In genomic region chr1:219324629-219325367, GRCh38 we compare ENCODE assay signal across 9 cellular contexts.
DNase-seq lines count a peak whose midpoint lies in the region; ATAC-seq and TF ChIP-seq lines count a peak whose summit lies in the region.
"Had no signal": no experiment of that assay in that cellular context is flagged by ENCODE, and none has a peak within 500 bp of the region (broad histone marks: within the 10 kb centered on the region; RNA-seq: fewer than 3 reads in every experiment).

No MANE protein-coding gene starts in this region.

- no peaks in the 10 kb centered on the region for H3K4me1 ChIP-seq in lower lobe of right lung

- H3K27ac Mint-ChIP-seq in activated T-helper 17 cell treated with anti-CD3 and anti-CD28 coated beads, Interleukin-2, amount 50 U/mL, for 72 hours, result no peak overlapping the region

- H3K27me3 ChIP-seq in lower lobe of right lung (ENCODE audit: low read depth), result no peaks in the 10 kb centered on the region

- no peak overlapping the region for H3K27ac ChIP-seq in lower lobe of right lung
- H3K27ac ChIP-seq: 22Rv1 had no signal

- no peak for TF ChIP-seq CTCF in lower lobe of right lung (IDR thresholded peaks at IDR 0.05)

- DNase-seq in DMS 273 (lab: John Stamatoyannopoulos, UW; ENCODE audit: unreplicated experiment) (peak; percentile 22), DMS 273 treated with DMSO at 0.1 percent for 48 hours (lab: John Stamatoyannopoulos, UW) (no peak), pulmonary artery endothelial cell (ENCODE audit: low read depth, low spot score) (peak; percentile 56), lower lobe of right lung (no peak), DMS79 (lab: John Stamatoyannopoulos, UW) (no peak)
- DNase-seq in stimulated activated CD8-positive, alpha-beta memory T cell treated with anti-CD3 and anti-CD28 coated beads, Interleukin-4, amount 100 ng/mL, for 48 hours, result no peak

- H3K36me3 Mint-ChIP-seq in activated T-helper 17 cell treated with anti-CD3 and anti-CD28 coated beads, Interleukin-2, amount 50 U/mL, for 72 hours (ENCODE audit: low read depth), result no peaks in the 10 kb centered on the region

- peaks cover 16% of the 10 kb centered on the region for H3K27me3 Mint-ChIP-seq in activated T-helper 17 cell treated with anti-CD3 and anti-CD28 coated beads, Interleukin-2, amount 50 U/mL, for 72 hours

- intact Hi-C loops in lower lobe of right lung (cut with DNase I), result no loop called here

- no peak overlapping the region for H3K4me3 ChIP-seq in lower lobe of right lung

- no peaks in the 10 kb centered on the region for H3K9me3 ChIP-seq in lower lobe of right lung

- no peaks in the 10 kb centered on the region for H3K36me3 ChIP-seq in lower lobe of right lung

- peaks cover 12% of the 10 kb centered on the region for H3K9me3 Mint-ChIP-seq in activated T-helper 17 cell treated with anti-CD3 and anti-CD28 coated beads, Interleukin-2, amount 50 U/mL, for 72 hours

- H3K4me1 Mint-ChIP-seq in activated T-helper 17 cell treated with anti-CD3 and anti-CD28 coated beads, Interleukin-2, amount 50 U/mL, for 72 hours, result no peaks in the 10 kb centered on the region

- ATAC-seq in HG03439 (IDR thresholded peaks at IDR 0.05; ENCODE audit: unreplicated experiment), result peak; percentile 92
- peak; percentile 96 for ATAC-seq in activated T-helper 17 cell treated with anti-CD3 and anti-CD28 coated beads, Interleukin-2, amount 50 U/mL, for 72 hours (replicated peaks)
- no peak for ATAC-seq in lower lobe of right lung

- no peak overlapping the region for H3K4me3 Mint-ChIP-seq in activated T-helper 17 cell treated with anti-CD3 and anti-CD28 coated beads, Interleukin-2, amount 50 U/mL, for 72 hours

Comparison
In these comparisons a context has a peak if more than half of its experiments do, and no peak if none do; other contexts are left out.
1. DNase-seq: peak in DMS 273 (single experiment) and pulmonary artery endothelial cell (single experiment); none in DMS 273 treated with DMSO at 0.1 percent for 48 hours (single experiment), lower lobe of right lung (single experiment), stimulated activated CD8-positive, alpha-beta memory T cell treated with anti-CD3 and anti-CD28 coated beads, Interleukin-4, amount 100 ng/mL, for 48 hours (single experiment) and DMS79 (single experiment).
2. ATAC-seq: peak in HG03439 (single experiment) and activated T-helper 17 cell treated with anti-CD3 and anti-CD28 coated beads, Interleukin-2, amount 50 U/mL, for 72 hours (single experiment); none in lower lobe of right lung (0 of 2).